In the genomic region with DNA sequence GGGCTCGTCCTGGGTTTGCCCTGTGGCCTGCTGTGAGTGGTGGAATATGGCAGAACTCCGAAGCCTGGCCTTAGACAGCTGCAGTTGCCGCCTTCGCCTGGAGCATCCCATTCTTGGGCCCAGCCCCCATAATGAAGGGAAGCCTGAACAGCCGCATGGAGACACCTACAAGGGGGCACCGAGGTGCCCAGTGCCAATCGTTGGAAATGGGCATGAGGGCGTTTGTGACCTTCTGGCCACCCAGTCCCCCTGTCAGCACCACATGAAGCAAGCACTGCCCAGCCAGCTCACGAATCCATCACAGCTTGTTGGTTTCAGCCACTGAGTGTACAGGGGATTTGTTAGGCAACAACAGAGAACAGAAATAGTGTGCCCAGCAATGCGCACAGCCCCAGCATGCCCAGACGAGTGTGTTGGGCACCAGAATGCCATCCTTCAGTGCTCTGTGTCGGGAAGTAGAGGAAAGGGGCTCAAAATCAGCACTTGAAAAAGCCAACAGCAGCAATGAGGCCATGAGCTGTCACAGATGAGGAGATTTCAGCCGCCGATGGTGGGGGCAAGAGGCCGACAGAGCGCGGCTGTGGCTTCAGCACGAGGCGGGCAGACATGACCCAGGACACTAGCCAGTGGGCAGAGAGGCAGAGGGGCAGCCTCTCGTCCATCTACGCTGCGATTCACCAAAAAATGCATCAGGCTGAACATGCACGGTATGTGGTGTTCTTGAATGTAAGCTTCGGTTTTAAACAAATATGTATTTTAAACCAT, we compare ENCODE assay signal across 25 cellular contexts.
DNase-seq lines count a peak whose midpoint lies in the region; ATAC-seq, FAIRE-seq and TF ChIP-seq lines count a peak whose summit lies in the region.
"Had no signal": no experiment of that assay in that cellular context is flagged by ENCODE, and none has a peak within 500 bp of the region (broad histone marks: within the 10 kb centered on the region; RNA-seq: fewer than 3 reads in every experiment).

No MANE protein-coding gene starts in this region.

- H2AFZ ChIP-seq in trophoblast cell (ENCODE audit: insufficient read depth, low read length, poor library complexity) = no peak overlapping the region

- ATAC-seq in left cardiac atrium = no peak
- ATAC-seq in heart right ventricle = no peak
- ATAC-seq: CD8-positive, alpha-beta T cell; Right ventricle myocardium inferior had no signal

- no peaks in the 10 kb centered on the region for H3K36me3 ChIP-seq in heart right ventricle
- H3K36me3 ChIP-seq in mesodermal cell (ENCODE audit: control insufficient read depth, insufficient read depth, low read length) = no peaks in the 10 kb centered on the region
- H3K36me3 ChIP-seq in trophoblast cell (ENCODE audit: control insufficient read depth in 1 of 2, insufficient read depth in 2 of 2, low read length in 2 of 2) = peaks cover 30 to 34% of the 10 kb centered on the region in 2 experiments
- no peaks in the 10 kb centered on the region for H3K36me3 ChIP-seq in CD4-positive, alpha-beta memory T cell (ENCODE audit: insufficient read depth, low read length)
- H3K36me3 ChIP-seq: BLaER1 had no signal

- peaks cover 24% of the 10 kb centered on the region for H3K79me1 ChIP-seq in trophoblast cell (ENCODE audit: low read length)

- no peak overlapping the region for H3K14ac ChIP-seq in trophoblast cell (ENCODE audit: low read length)

- H3K27ac ChIP-seq in heart right ventricle (no peak overlapping the region), mesodermal cell (ENCODE audit: low read depth, low read length, severe bottlenecking) (peak overlapping the region; percentile 23), trophoblast cell (ENCODE audit: low read depth, low read length) (no peak overlapping the region)
- no peak overlapping the region for H3K27ac ChIP-seq in CD4-positive, alpha-beta memory T cell (ENCODE audit: low read depth, low read length)
- H3K27ac ChIP-seq: 22Rv1, BLaER1, HL-60 had no signal

- H2BK5ac ChIP-seq in trophoblast cell (ENCODE audit: low read depth, low read length, poor library complexity) = no peak overlapping the region

- peak overlapping the region; percentile 26 for H3K4ac ChIP-seq in trophoblast cell (ENCODE audit: low read depth, low read length)

- H4K91ac ChIP-seq in trophoblast cell (ENCODE audit: low read depth, low read length) = peak overlapping the region; percentile 4

- peaks cover 13 to 54% (median 40%) of the 10 kb centered on the region in 9 donors for H3K4me1 ChIP-seq in heart right ventricle
- H3K4me1 ChIP-seq in mesodermal cell (ENCODE audit: control insufficient read depth, insufficient read depth, low read length, poor library complexity, severe bottlenecking) = peaks cover 37% of the 10 kb centered on the region
- peaks cover 30 to 51% of the 10 kb centered on the region in 2 experiments for H3K4me1 ChIP-seq in trophoblast cell (ENCODE audit: control insufficient read depth in 1 of 2, insufficient read depth in 2 of 2, low read length in 2 of 2)
- no peaks in the 10 kb centered on the region for H3K4me1 ChIP-seq in CD4-positive, alpha-beta memory T cell (ENCODE audit: insufficient read depth, low read length)

- H3K27ac Mint-ChIP-seq in CD4-positive, alpha-beta memory T cell = no peak overlapping the region
- H3K27ac Mint-ChIP-seq: CD8-positive, alpha-beta T cell had no signal

- H3K23ac ChIP-seq in trophoblast cell (ENCODE audit: low read length) = no peak overlapping the region

- H4K8ac ChIP-seq in trophoblast cell (ENCODE audit: low read depth, low read length) = peak overlapping the region; percentile 3

- CTCF ChIA-PET in CD4-positive, alpha-beta memory T cell (lab: Charles Lee; ENCODE audit: partially characterized antibody) = no interaction called here

- 95 to 97% methylated on average over 24 of the region's 24 CpGs for WGBS in heart right ventricle, 2 donors
- 93 to 95% methylated on average over 17 to 18 of the region's 24 CpGs for WGBS in mesodermal cell (ENCODE audit: insufficient coverage in 2 of 2), 2 experiments
- WGBS in trophoblast cell (ENCODE audit: extremely low coverage, insufficient coverage, insufficient read length) = no CpG with 5 or more reads among the region's 24 CpGs

- H3K4me3 Mint-ChIP-seq in CD4-positive, alpha-beta memory T cell = no peak overlapping the region
- H3K4me3 Mint-ChIP-seq: CD8-positive, alpha-beta T cell had no signal

- H3K36me3 Mint-ChIP-seq in CD4-positive, alpha-beta memory T cell = no peaks in the 10 kb centered on the region
- H3K36me3 Mint-ChIP-seq: CD8-positive, alpha-beta T cell had no signal

- no peak overlapping the region for H3K4me3 ChIP-seq in heart right ventricle
- H3K4me3 ChIP-seq in mesodermal cell (ENCODE audit: extremely low read depth, insufficient read depth, low read length, poor library complexity, severe bottlenecking) = no peak overlapping the region
- no peak overlapping the region for H3K4me3 ChIP-seq in trophoblast cell (ENCODE audit: low read depth, low read length)
- H3K4me3 ChIP-seq in CD4-positive, alpha-beta memory T cell (ENCODE audit: low read length in 2 of 2) = no peak overlapping the region
- H3K4me3 ChIP-seq: BLaER1 had no signal

- H3K27me3 ChIP-seq in heart right ventricle (no peaks in the 10 kb centered on the region), trophoblast cell (ENCODE audit: insufficient read depth, low read length) (no peaks in the 10 kb centered on the region)
- H3K27me3 ChIP-seq in CD4-positive, alpha-beta memory T cell (ENCODE audit: insufficient read depth, low read length) = no peaks in the 10 kb centered on the region
- H3K27me3 ChIP-seq: BLaER1 had no signal

- H2BK12ac ChIP-seq in trophoblast cell (ENCODE audit: low read length) = no peak overlapping the region

- no peak overlapping the region for H3K4me2 ChIP-seq in trophoblast cell (ENCODE audit: low read length)
- H3K4me2 ChIP-seq: BLaER1 had no signal

- H3K4me1 Mint-ChIP-seq in CD4-positive, alpha-beta memory T cell = no peaks in the 10 kb centered on the region

- TF ChIP-seq CTCF in heart right ventricle (IDR thresholded peaks at IDR 0.05) = no peak

- POLR2A ChIA-PET in CD4-positive, alpha-beta memory T cell (lab: Charles Lee; ENCODE audit: partially characterized antibody) = interaction anchor here (0.5 to 0.7 kb wide), 2 partner anchors 70 to 153 kb away, joined by 3 to 4 read pairs; no protein-coding TSS in a partner anchor

- DNase-seq in left cardiac atrium = peak; percentile 9
- no peak for DNase-seq in heart right ventricle
- no peak for DNase-seq in trophoblast cell
- DNase-seq in urothelium cell line (ENCODE audit: low spot score) = no peak
- DNase-seq in MV-4-11 (lab: John Stamatoyannopoulos, UW) = no peak
- no peak for DNase-seq in CD4-positive, alpha-beta memory T cell
- no peak for DNase-seq in DMS 273 treated with DMSO at 0.1 percent for 48 hours (lab: John Stamatoyannopoulos, UW)
- DNase-seq: ACHN; CD8-positive, alpha-beta T cell; DMS153; H7; KBM-7; NCI-H1105 treated with DMSO at 0.1 percent for 48 hours; NCI-H2029 treated with DMSO at 0.1 percent for 48 hours; NCI-H226; NCI-H524; NCI-H774; NK-92 treated with Interleukin-12 subunit alpha and Interleukin-12 subunit beta, amount 100 ng/mL, for 24 hours had no signal

- peak; percentile 37 for FAIRE-seq in urothelium cell line (lab: Jason Lieb, UNC)
- FAIRE-seq: GM12891, RCC 7860 had no signal

- peaks cover 0 to 5% (median 0%) of the 10 kb centered on the region in 8 donors for H3K9me3 Mint-ChIP-seq in CD4-positive, alpha-beta memory T cell
- H3K9me3 Mint-ChIP-seq: CD8-positive, alpha-beta T cell had no signal

- no peak overlapping the region for H4K12ac ChIP-seq in trophoblast cell (ENCODE audit: low read depth, low read length)

- H3K9me3 ChIP-seq in heart right ventricle (no peaks in the 10 kb centered on the region), mesodermal cell (ENCODE audit: control insufficient read depth, low read length) (no peaks in the 10 kb centered on the region), trophoblast cell (ENCODE audit: insufficient read depth, low read depth, low read length) (no peaks in the 10 kb centered on the region)
- H3K9me3 ChIP-seq in CD4-positive, alpha-beta memory T cell (ENCODE audit: control insufficient read depth in 1 of 2, low read length in 2 of 2) = no peaks in the 10 kb centered on the region
- H3K9me3 ChIP-seq: BLaER1 had no signal

- no peak overlapping the region for H2AK5ac ChIP-seq in trophoblast cell (ENCODE audit: low read length)

- peak overlapping the region; percentile 13 for H3K18ac ChIP-seq in trophoblast cell (ENCODE audit: low read length)

- intact Hi-C loops in left cardiac atrium (cut with DNase I) (no loop called here), heart right ventricle (cut with DNase I) (loop anchor here in 1 of 10 donors (5.0 kb wide), 1 partner anchor 82 kb away; no protein-coding TSS in a partner anchor)
- intact Hi-C loops in CD4-positive, alpha-beta memory T cell (cut with micrococcal nuclease) = no loop called here

- no peak overlapping the region for H2BK120ac ChIP-seq in trophoblast cell (ENCODE audit: insufficient read depth, low read length, poor library complexity)

- no peaks in the 10 kb centered on the region for H3K27me3 Mint-ChIP-seq in CD4-positive, alpha-beta memory T cell

- H3K79me2 ChIP-seq in trophoblast cell (ENCODE audit: control insufficient read depth, insufficient read depth, low read length, poor library complexity) = peaks cover 22% of the 10 kb centered on the region

- no peak overlapping the region for H3K9ac ChIP-seq in trophoblast cell (ENCODE audit: low read length)
- H3K9ac ChIP-seq: BLaER1 had no signal
